ENCODE assay signal across 10 cellular contexts in genomic region chr11:74877132-74877531, GRCh38.
A peak's percentile ranks its signal among the peaks of the same experiment; 100 is the strongest.
DNase-seq lines count a peak whose midpoint lies in the region; TF ChIP-seq lines count a peak whose summit lies in the region.
"Had no signal": no experiment of that assay in that cellular context is flagged by ENCODE, and none has a peak within 500 bp of the region (broad histone marks: within the 10 kb centered on the region; RNA-seq: fewer than 3 reads in every experiment).

No MANE protein-coding gene starts in this region.

- peaks cover 6% of the 10 kb centered on the region for H3K9me3 ChIP-seq in MG63

- H3K27me3 ChIP-seq in MG63, result no peaks in the 10 kb centered on the region

- no peaks in the 10 kb centered on the region for H3K27me3 Mint-ChIP-seq in osteocyte (ENCODE audit: unreplicated experiment)
- H3K27me3 Mint-ChIP-seq: activated naive CD8-positive, alpha-beta T cell had no signal

- no peak overlapping the region for H3K27ac Mint-ChIP-seq in osteocyte (ENCODE audit: unreplicated experiment)
- H3K27ac Mint-ChIP-seq: activated naive CD8-positive, alpha-beta T cell had no signal

- H3K9me3 Mint-ChIP-seq in osteocyte (ENCODE audit: unreplicated experiment), result peaks cover 26% of the 10 kb centered on the region

- DNase-seq in DMS 273 (lab: John Stamatoyannopoulos, UW; ENCODE audit: unreplicated experiment) (peak; percentile 30), DMS 273 treated with DMSO at 0.1 percent for 48 hours (lab: John Stamatoyannopoulos, UW) (no peak), NB4 (ENCODE audit: low read depth) (peak; percentile 39), dermis blood vessel endothelial cell (peak; percentile 38), osteocyte (ENCODE audit: extremely low spot score, unreplicated experiment) (no peak), MG63 (no peak), glomerular visceral epithelial cell (ENCODE audit: extremely low spot score) (no peak)
- no peak for DNase-seq in stimulated activated naive CD4-positive, alpha-beta T cell (lab: John Stamatoyannopoulos, UW)
- DNase-seq: 8988T had no signal

- no peak for TF ChIP-seq POLR2A in NB4 (IDR thresholded peaks at IDR 0.05; ENCODE audit: extremely low read depth, insufficient read length)

- H3K36me3 ChIP-seq in MG63, result peaks cover 39% of the 10 kb centered on the region

- peaks cover 38% of the 10 kb centered on the region for H3K36me3 Mint-ChIP-seq in osteocyte (ENCODE audit: unreplicated experiment)

- no peaks in the 10 kb centered on the region for H3K4me1 Mint-ChIP-seq in osteocyte (ENCODE audit: unreplicated experiment)

- H3K4me3 ChIP-seq in NB4 (ENCODE audit: low read depth, low read length) (no peak overlapping the region), MG63 (no peak overlapping the region)

- no peak overlapping the region for H3K4me3 Mint-ChIP-seq in osteocyte (ENCODE audit: unreplicated experiment)
- H3K4me3 Mint-ChIP-seq: activated naive CD8-positive, alpha-beta T cell had no signal

- TF ChIP-seq CTCF in NB4 (IDR thresholded peaks at IDR 0.05; ENCODE audit: low read depth, low read length) (peak; percentile 44), osteocyte (IDR thresholded peaks at IDR 0.05) (peak; percentile 53)

Comparison
In these comparisons a context has a peak if more than half of its experiments do, and no peak if none do; other contexts are left out.
1. DNase-seq: peak in DMS 273 (single experiment), NB4 (single experiment) and dermis blood vessel endothelial cell (single experiment); none in DMS 273 treated with DMSO at 0.1 percent for 48 hours (single experiment), osteocyte (single experiment), MG63 (single experiment), glomerular visceral epithelial cell (single experiment) and stimulated activated naive CD4-positive, alpha-beta T cell (0 of 6).